12 cellular contexts compared by ENCODE assay signal in genomic region chr2:10254373-10255188, GRCh38. TPM values are rescaled to one million over a fixed set of nuclear protein-coding genes. Genes with fewer than 3 reads are reported as not detected.
A peak's percentile ranks its signal among the peaks of the same experiment; 100 is the strongest.
DNase-seq lines count a peak whose midpoint lies in the region; ATAC-seq and TF ChIP-seq lines count a peak whose summit lies in the region.
"Had no signal": no experiment of that assay in that cellular context is flagged by ENCODE, and none has a peak within 500 bp of the region (broad histone marks: within the 10 kb centered on the region; RNA-seq: fewer than 3 reads in every experiment).

No MANE protein-coding gene starts in this region.

- H3K4me3 ChIP-seq in astrocyte of the spinal cord (ENCODE audit: low read depth, low read length), result no peak overlapping the region
- no peak overlapping the region for H3K4me3 ChIP-seq in osteoblast (ENCODE audit: insufficient read depth, low read length)
- H3K4me3 ChIP-seq: stomach had no signal

- H3K27ac Mint-ChIP-seq in activated CD8-positive, alpha-beta T cell treated with anti-CD3 and anti-CD28 coated beads for 36 hours, result no peak overlapping the region
- H3K27ac Mint-ChIP-seq: activated naive CD4-positive, alpha-beta T cell treated with anti-CD3 and anti-CD28 coated beads for 36 hours had no signal

- no peak overlapping the region for H3K4me2 ChIP-seq in osteoblast (ENCODE audit: insufficient read depth, low read length)

- CTCF ChIA-PET in activated CD8-positive, alpha-beta T cell treated with anti-CD3 and anti-CD28 coated beads for 36 hours (lab: Charles Lee), result no interaction called here

- no peaks in the 10 kb centered on the region for H3K36me3 ChIP-seq in osteoblast (ENCODE audit: insufficient read depth, low read length)
- H3K36me3 ChIP-seq: stomach had no signal

- H3K79me2 ChIP-seq in osteoblast (ENCODE audit: insufficient read depth, low read length), result no peaks in the 10 kb centered on the region

- H2AFZ ChIP-seq in osteoblast (ENCODE audit: low read length), result no peak overlapping the region

- H3K4me1 Mint-ChIP-seq in activated CD8-positive, alpha-beta T cell treated with anti-CD3 and anti-CD28 coated beads for 36 hours (ENCODE audit: low read depth), result no peaks in the 10 kb centered on the region

- H3K9me3 ChIP-seq in osteoblast (ENCODE audit: low read depth, low read length), result peaks cover 3% of the 10 kb centered on the region

- POLR2A ChIA-PET in activated CD8-positive, alpha-beta T cell treated with anti-CD3 and anti-CD28 coated beads for 36 hours (lab: Charles Lee), result no interaction called here

- intact Hi-C loops in activated CD8-positive, alpha-beta T cell treated with anti-CD3 and anti-CD28 coated beads for 36 hours (cut with micrococcal nuclease), result no loop called here

- ATAC-seq in GM21515 (IDR thresholded peaks at IDR 0.05; ENCODE audit: unreplicated experiment), result no peak
- no peak for ATAC-seq in activated CD8-positive, alpha-beta T cell treated with anti-CD3 and anti-CD28 coated beads for 36 hours

- H3K9me3 Mint-ChIP-seq in activated CD8-positive, alpha-beta T cell treated with anti-CD3 and anti-CD28 coated beads for 36 hours, result peaks cover 12% of the 10 kb centered on the region

- TF ChIP-seq CTCF in astrocyte of the spinal cord (IDR thresholded peaks at IDR 0.05; ENCODE audit: low read depth, low read length) (no peak), osteoblast (IDR thresholded peaks at IDR 0.05; ENCODE audit: extremely low read depth, low read depth, low read length) (no peak)
- no peak for TF ChIP-seq CTCF in activated CD8-positive, alpha-beta T cell treated with anti-CD3 and anti-CD28 coated beads for 36 hours (IDR thresholded peaks at IDR 0.05)

- no peak overlapping the region for H3K27ac ChIP-seq in osteoblast (ENCODE audit: low read depth, low read length)
- H3K27ac ChIP-seq: stomach had no signal

- H3K4me1 ChIP-seq in osteoblast (ENCODE audit: insufficient read depth, low read length), result no peaks in the 10 kb centered on the region
- H3K4me1 ChIP-seq: stomach had no signal

- no peak overlapping the region for H3K4me3 Mint-ChIP-seq in activated CD8-positive, alpha-beta T cell treated with anti-CD3 and anti-CD28 coated beads for 36 hours
- H3K4me3 Mint-ChIP-seq: activated naive CD4-positive, alpha-beta T cell treated with anti-CD3 and anti-CD28 coated beads for 36 hours had no signal

- H4K20me1 ChIP-seq in osteoblast (ENCODE audit: insufficient read depth, low read length), result no peaks in the 10 kb centered on the region

- H3K36me3 Mint-ChIP-seq in activated CD8-positive, alpha-beta T cell treated with anti-CD3 and anti-CD28 coated beads for 36 hours (ENCODE audit: low read depth), result peaks cover 1% of the 10 kb centered on the region

- in situ Hi-C loops in astrocyte of the spinal cord (cut with HindIII; ENCODE audit: low sequenced_read_pairs), result no loop called here

- peaks cover 7% of the 10 kb centered on the region for H3K27me3 ChIP-seq in osteoblast (ENCODE audit: insufficient read depth, low read length)

- no peaks in the 10 kb centered on the region for H3K27me3 Mint-ChIP-seq in activated CD8-positive, alpha-beta T cell treated with anti-CD3 and anti-CD28 coated beads for 36 hours

- DNase-seq in NCI-H1694 treated with DMSO at 0.1 percent for 48 hours (lab: John Stamatoyannopoulos, UW), result peak; percentile 12
- no peak for DNase-seq in NCI-H1694 (lab: John Stamatoyannopoulos, UW)
- DNase-seq in NCI-H2171 (lab: John Stamatoyannopoulos, UW), result peak; percentile 27
- peak; percentile 28 for DNase-seq in astrocyte of the spinal cord (ENCODE audit: low read depth, low spot score)
- peak; percentile 86 for DNase-seq in osteoblast (ENCODE audit: insufficient read length, low spot score, missing footprints)
- no peak for DNase-seq in GF-D8 (lab: John Stamatoyannopoulos, UW)
- no peak for DNase-seq in activated CD8-positive, alpha-beta T cell treated with anti-CD3 and anti-CD28 coated beads for 36 hours
- DNase-seq: activated CD4-positive, alpha-beta T cell treated with anti-CD3 and anti-CD28 coated beads for 4 hours; activated naive CD4-positive, alpha-beta T cell treated with anti-CD3 and anti-CD28 coated beads for 36 hours; DMS153; stomach had no signal

RNA-seq across cellular contexts. Expression of gene HPCAL1, which starts 48.1 kb away (rescaled TPM):
- 47.1 and 57.2 TPM in 2 replicates for total RNA-seq in osteoblast
- total RNA-seq in activated CD8-positive, alpha-beta T cell treated with anti-CD3 and anti-CD28 coated beads for 36 hours, result 100 to 1,000 TPM; 166 to 170 TPM

Comparison
In these comparisons a context has a peak if more than half of its experiments do, and no peak if none do; other contexts are left out.
1. DNase-seq: peak in NCI-H1694 treated with DMSO at 0.1 percent for 48 hours (single experiment), NCI-H2171 (single experiment), astrocyte of the spinal cord (single experiment) and osteoblast (single experiment); none in NCI-H1694 (single experiment), GF-D8 (single experiment) and activated CD8-positive, alpha-beta T cell treated with anti-CD3 and anti-CD28 coated beads for 36 hours (single experiment).